Comparison of ENCODE assay signal across 18 cellular contexts in the genomic region with DNA sequence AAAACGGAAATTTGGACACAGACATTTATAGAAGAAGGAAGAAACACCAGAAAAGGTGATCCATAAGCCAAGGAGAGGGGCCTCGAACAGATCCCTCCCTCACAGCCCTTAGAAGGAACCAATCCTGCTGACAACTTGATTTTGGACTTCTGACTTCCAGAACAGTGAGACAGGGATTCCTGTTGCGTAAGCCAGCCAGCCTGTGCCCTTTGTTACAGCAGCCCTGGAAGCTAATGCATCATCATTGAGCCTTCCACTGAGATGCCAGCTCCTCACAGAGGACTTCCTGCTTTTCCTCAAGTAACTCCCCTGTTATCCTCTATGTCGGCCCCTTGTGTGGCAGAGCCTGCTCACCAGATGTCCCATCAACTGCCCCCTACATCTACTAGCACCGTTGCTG.
"Had no signal": no experiment of that assay in that cellular context is flagged by ENCODE, and none has a peak within 500 bp of the region (broad histone marks: within the 10 kb centered on the region; RNA-seq: fewer than 3 reads in every experiment).

No MANE protein-coding gene starts in this region.

- DNase-seq: activated CD4-positive, alpha-beta T cell treated with anti-CD3 and anti-CD28 coated beads for 36 hours; activated naive CD4-positive, alpha-beta T cell treated with anti-CD3 and anti-CD28 coated beads, Interleukin-2, amount 10 ng/mL, durations not matched to agents 7 days and 5 days; central memory CD4-positive, alpha-beta T cell; erythroblast; gastrocnemius medialis; heart right ventricle; islet precursor cell; left lung; psoas muscle; stimulated activated CD4-positive, alpha-beta T cell treated with anti-CD3 and anti-CD28 coated beads, Interleukin-2, amount 100 ng/mL, for 24 hours; stimulated activated naive CD4-positive, alpha-beta T cell; SW 1271; transverse colon had no signal

- H3K27ac Mint-ChIP-seq: activated CD4-positive, alpha-beta T cell treated with anti-CD3 and anti-CD28 coated beads for 36 hours; activated naive CD4-positive, alpha-beta T cell treated with anti-CD3 and anti-CD28 coated beads, Interleukin-2, amount 10 ng/mL, durations not matched to agents 7 days and 5 days; activated T-helper 2 cell treated with anti-CD3 and anti-CD28 coated beads, Interferon-gamma antibody, Interleukin-2, Interleukin-4, amounts not matched to agents 10 μg/mL and 5 μg/mL and 100 μg/mL, durations not matched to agents 14 hours and 24 hours and 36 hours; memory B cell; nephron had no signal

- H3K27me3 ChIP-seq: gastrocnemius medialis, heart right ventricle, left lung, transverse colon had no signal

- H3K4me3 Mint-ChIP-seq: activated CD4-positive, alpha-beta T cell treated with anti-CD3 and anti-CD28 coated beads for 36 hours; activated naive CD4-positive, alpha-beta T cell treated with anti-CD3 and anti-CD28 coated beads, Interleukin-2, amount 10 ng/mL, durations not matched to agents 7 days and 5 days; memory B cell; nephron had no signal

- H3K9me3 ChIP-seq: gastrocnemius medialis, heart right ventricle, left lung, psoas muscle, transverse colon had no signal

- H3K4me1 Mint-ChIP-seq: activated CD4-positive, alpha-beta T cell treated with anti-CD3 and anti-CD28 coated beads for 36 hours; activated naive CD4-positive, alpha-beta T cell treated with anti-CD3 and anti-CD28 coated beads, Interleukin-2, amount 10 ng/mL, durations not matched to agents 7 days and 5 days; memory B cell; nephron had no signal

- H3K36me3 ChIP-seq: gastrocnemius medialis, left lung, transverse colon had no signal

- H3K4me1 ChIP-seq: gastrocnemius medialis, heart right ventricle, left lung, psoas muscle, transverse colon had no signal

- H3K27ac ChIP-seq: gastrocnemius medialis, heart right ventricle, left lung, psoas muscle, transverse colon, VCaP had no signal

- H3K9me3 Mint-ChIP-seq: activated naive CD4-positive, alpha-beta T cell treated with anti-CD3 and anti-CD28 coated beads, Interleukin-2, amount 10 ng/mL, durations not matched to agents 7 days and 5 days; activated T-helper 2 cell treated with anti-CD3 and anti-CD28 coated beads, Interferon-gamma antibody, Interleukin-2, Interleukin-4, amounts not matched to agents 10 μg/mL and 5 μg/mL and 100 μg/mL, durations not matched to agents 14 hours and 24 hours and 36 hours had no signal

- H3K36me3 Mint-ChIP-seq: activated naive CD4-positive, alpha-beta T cell treated with anti-CD3 and anti-CD28 coated beads, Interleukin-2, amount 10 ng/mL, durations not matched to agents 7 days and 5 days had no signal

- H3K4me3 ChIP-seq: gastrocnemius medialis, heart right ventricle, left lung, psoas muscle, transverse colon had no signal

- ATAC-seq: activated CD4-positive, alpha-beta T cell treated with anti-CD3 and anti-CD28 coated beads for 36 hours; gastrocnemius medialis; heart right ventricle; left lung; psoas muscle; sciatic nerve had no signal
